Comparison of ENCODE assay signal across 1 cellular context in genomic region chr1:108691886-108692723, GRCh38.
TF ChIP-seq lines count a peak whose summit lies in the region.

PRPF38B (plus strand) TSS chr1:108692310; CDS start chr1:108692592, 282 bp downstream.

TF ChIP-seq in GM12878, 131 proteins besides CTCF, POLR2A, EP300 and RAD21 (continued from another document and continues in another):
- TF ChIP-seq HCFC1 (IDR thresholded peaks at IDR 0.05; ENCODE audit: low read length) (peak; percentile 43; the same call in 1 of the 2 replicates), SMAD1 (IDR thresholded peaks at IDR 0.05; ENCODE audit: low read depth, partially characterized antibody) (no peak), NR2C2 (IDR thresholded peaks at IDR 0.05; ENCODE audit: borderline replicate concordance, control insufficient read depth, insufficient read length, low read depth) (no peak), NBN (IDR thresholded peaks at IDR 0.05) (peak; percentile 71), POLR2AphosphoS5 (IDR thresholded peaks at IDR 0.05; ENCODE audit: low read length) (peak; percentile 99), PML (IDR thresholded peaks at IDR 0.05; ENCODE audit: low read length) (peak; percentile 97), ZNF274 (IDR thresholded peaks at IDR 0.05; ENCODE audit: insufficient read depth, insufficient read length) (no peak), CBX3 (IDR thresholded peaks at IDR 0.05; ENCODE audit: borderline replicate concordance, low read depth) (no peak), SMAD5 (IDR thresholded peaks at IDR 0.05; ENCODE audit: low read depth) (peak; percentile 95), TAF1 (IDR thresholded peaks at IDR 0.05; ENCODE audit: borderline replicate concordance, low read depth, low read length) (peak; percentile 85), ZBTB4 (CRISPR knock-in tag; IDR thresholded peaks at IDR 0.05) (no peak), ZNF207 (IDR thresholded peaks at IDR 0.05; ENCODE audit: borderline replicate concordance) (peak; percentile 24; the same call in 1 of the 2 replicates), RFX5 (IDR thresholded peaks at IDR 0.05; ENCODE audit: low read depth, low read length) (no peak), ESRRA (IDR thresholded peaks at IDR 0.05; ENCODE audit: low read length) (0 out of 2 replicates have a peak, but pooled peaks have one; percentile 31), ZBTB40 (IDR thresholded peaks at IDR 0.05; ENCODE audit: borderline replicate concordance) (peak; percentile 85), IRF3 (IDR thresholded peaks at IDR 0.05) (no peak), SIX5 (IDR thresholded peaks at IDR 0.05; ENCODE audit: low read depth, low read length, severe bottlenecking) (peak; percentile 29), CHD2 (IDR thresholded peaks at IDR 0.05; ENCODE audit: borderline replicate concordance, low read depth, low read length) (peak; percentile 65), FOXK2 (IDR thresholded peaks at IDR 0.05) (no peak), SP1 (IDR thresholded peaks at IDR 0.05; ENCODE audit: low read depth, low read length) (peak; percentile 26), MEF2B (IDR thresholded peaks at IDR 0.05; ENCODE audit: partially characterized antibody, poor library complexity, severe bottlenecking) (peak; percentile 37), RB1 (IDR thresholded peaks at IDR 0.05; ENCODE audit: borderline replicate concordance) (no peak), RCOR1 (conservative IDR thresholded peaks at IDR 0.05; ENCODE audit: low read depth, low read length) (0 out of 2 replicates have a peak, but pooled peaks have one; percentile 24), POU2F2 (IDR thresholded peaks at IDR 0.05; ENCODE audit: borderline replicate concordance, low read depth, low read length) (peak; percentile 82; the same call in 2 of the 3 replicates), DPF2 (IDR thresholded peaks at IDR 0.05) (peak; percentile 81), GATAD2B (conservative IDR thresholded peaks at IDR 0.05; ENCODE audit: low read depth) (0 out of 2 replicates have a peak, but pooled peaks have one; percentile 40), MYC (IDR thresholded peaks at IDR 0.05; ENCODE audit: insufficient read depth, insufficient read length, insufficient replicate concordance, low read length, severe bottlenecking) (peak; percentile 50), CREM (IDR thresholded peaks at IDR 0.05; ENCODE audit: low read depth) (peak; percentile 93), NRF1 (conservative IDR thresholded peaks at IDR 0.05; ENCODE audit: low read depth, low read length) (no peak), MTA2 (IDR thresholded peaks at IDR 0.05; ENCODE audit: low read depth) (no peak; the same call in 1 of the 2 replicates), CHD4 (IDR thresholded peaks at IDR 0.05) (no peak), ZZZ3 (IDR thresholded peaks at IDR 0.05; ENCODE audit: control insufficient read depth, insufficient read length, low read depth) (no peak), E2F4 (IDR thresholded peaks at IDR 0.05; ENCODE audit: low read depth, low read length) (no peak), KAT2A (conservative IDR thresholded peaks at IDR 0.05; ENCODE audit: control insufficient read depth, low read depth, low read length) (no peak), E4F1 (IDR thresholded peaks at IDR 0.05; ENCODE audit: borderline replicate concordance, partially characterized antibody) (peak; percentile 18), REST (IDR thresholded peaks at IDR 0.05; ENCODE audit: low read depth, low read length) (peak; percentile 41; the same call in 1 of the 2 replicates), BACH1 (IDR thresholded peaks at IDR 0.05; ENCODE audit: borderline replicate concordance) (no peak), CBX5 (IDR thresholded peaks at IDR 0.05; ENCODE audit: low read depth) (no peak), YBX1 (IDR thresholded peaks at IDR 0.05) (no peak), HSF1 (IDR thresholded peaks at IDR 0.05; ENCODE audit: low read depth, low read length) (no peak), RAD51 (IDR thresholded peaks at IDR 0.05) (no peak), MTA3 (IDR thresholded peaks at IDR 0.05; ENCODE audit: borderline replicate concordance, low read length) (no peak), ETV6 (conservative IDR thresholded peaks at IDR 0.05 in 1 of 2, IDR thresholded peaks at IDR 0.05 in 1 of 2; ENCODE audit: borderline replicate concordance in 1 of 2, low read depth in 1 of 2) (0 out of 4 replicates have a peak, but pooled peaks of 1 of the 2 experiments have one; percentile 21), CREB1 (IDR thresholded peaks at IDR 0.05; ENCODE audit: low read depth) (peak; percentile 95), SMARCA5 (IDR thresholded peaks at IDR 0.05) (0 out of 2 replicates have a peak, but pooled peaks have one; percentile 48), ASH2L (IDR thresholded peaks at IDR 0.05; ENCODE audit: borderline replicate concordance, low read depth) (no peak), ZNF24 (IDR thresholded peaks at IDR 0.05) (no peak), NFXL1 (IDR thresholded peaks at IDR 0.05; ENCODE audit: borderline replicate concordance) (no peak), IRF4 (IDR thresholded peaks at IDR 0.05; ENCODE audit: low read depth, low read length) (no peak), BRCA1 (IDR thresholded peaks at IDR 0.05; ENCODE audit: low read depth, low read length) (no peak), ZNF217 (IDR thresholded peaks at IDR 0.05) (no peak), KLF5 (IDR thresholded peaks at IDR 0.05; ENCODE audit: partially characterized antibody) (no peak)
